Comparison of ENCODE assay signal across 32 cellular contexts in genomic region chr10:49465717-49466116, GRCh38.
"Had no signal": no experiment of that assay in that cellular context is flagged by ENCODE, and none has a peak within 500 bp of the region (broad histone marks: within the 10 kb centered on the region; RNA-seq: fewer than 3 reads in every experiment).

No MANE protein-coding gene starts in this region.

- H3K27ac Mint-ChIP-seq: activated CD4-positive, alpha-beta T cell treated with anti-CD3 and anti-CD28 coated beads for 36 hours; activated CD4-positive, alpha-beta T cell treated with anti-CD3 and anti-CD28 coated beads, Interleukin-2, amount 10 ng/mL, durations not matched to agents 7 days and 5 days; activated CD8-positive, alpha-beta T cell treated with anti-CD3 and anti-CD28 coated beads, Interleukin-2, amount 10 ng/mL, durations not matched to agents 7 days and 5 days; activated naive CD4-positive, alpha-beta T cell treated with anti-CD3 and anti-CD28 coated beads, Interleukin-2, amount 10 ng/mL, durations not matched to agents 7 days and 5 days; activated naive CD8-positive, alpha-beta T cell; activated naive CD8-positive, alpha-beta T cell treated with anti-CD3 and anti-CD28 coated beads, Interleukin-2, amount 50 U/mL, for 24 hours; activated T-cell treated with anti-CD3 and anti-CD28 coated beads, Interleukin-2, amount 50 U/mL, for 24 hours; activated T-helper 1 cell treated with anti-CD3 and anti-CD28 coated beads, Interleukin-12 subunit alpha, Interleukin-12 subunit beta, Interleukin-2, Interleukin-4 antibody, amounts not matched to agents 30 ng/mL and 10 ng/mL and 1 ng/mL, durations not matched to agents 14 hours and 24 hours and 36 hours; brain; T-helper 1 cell treated with Interleukin-12 subunit alpha and Interleukin-12 subunit beta and Interleukin-4 antibody, amounts not matched to agents 30 μg/mL and 1 μg/mL, for 36 hours; T-helper 2 cell treated with Interferon-gamma antibody and Interleukin-4, amounts not matched to agents 5 μg/mL and 100 μg/mL, for 36 hours had no signal

- H3K4me1 Mint-ChIP-seq: activated CD4-positive, alpha-beta T cell treated with anti-CD3 and anti-CD28 coated beads for 36 hours; activated CD4-positive, alpha-beta T cell treated with anti-CD3 and anti-CD28 coated beads, Interleukin-2, amount 10 ng/mL, durations not matched to agents 7 days and 5 days; activated naive CD4-positive, alpha-beta T cell treated with anti-CD3 and anti-CD28 coated beads, Interleukin-2, amount 10 ng/mL, durations not matched to agents 7 days and 5 days; activated naive CD8-positive, alpha-beta T cell treated with anti-CD3 and anti-CD28 coated beads, Interleukin-2, amount 50 U/mL, for 24 hours; brain had no signal

- H3K27me3 ChIP-seq: MG63, SJCRH30 had no signal

- H3K27me3 Mint-ChIP-seq: activated CD4-positive, alpha-beta T cell treated with anti-CD3 and anti-CD28 coated beads for 36 hours; activated CD4-positive, alpha-beta T cell treated with anti-CD3 and anti-CD28 coated beads, Interleukin-2, amount 10 ng/mL, durations not matched to agents 7 days and 5 days; activated naive CD4-positive, alpha-beta T cell treated with anti-CD3 and anti-CD28 coated beads, Interleukin-2, amount 10 ng/mL, durations not matched to agents 7 days and 5 days; activated naive CD8-positive, alpha-beta T cell; activated naive CD8-positive, alpha-beta T cell treated with anti-CD3 and anti-CD28 coated beads, Interleukin-2, amount 50 U/mL, for 24 hours; activated T-cell treated with anti-CD3 and anti-CD28 coated beads, Interleukin-2, amount 50 U/mL, for 24 hours had no signal

- H3K4me3 Mint-ChIP-seq: activated CD4-positive, alpha-beta T cell treated with anti-CD3 and anti-CD28 coated beads for 36 hours; activated CD4-positive, alpha-beta T cell treated with anti-CD3 and anti-CD28 coated beads, Interleukin-2, amount 10 ng/mL, durations not matched to agents 7 days and 5 days; activated CD8-positive, alpha-beta T cell treated with anti-CD3 and anti-CD28 coated beads, Interleukin-2, amount 10 ng/mL, durations not matched to agents 7 days and 5 days; activated naive CD4-positive, alpha-beta T cell treated with anti-CD3 and anti-CD28 coated beads, Interleukin-2, amount 10 ng/mL, durations not matched to agents 7 days and 5 days; activated naive CD8-positive, alpha-beta T cell; activated naive CD8-positive, alpha-beta T cell treated with anti-CD3 and anti-CD28 coated beads, Interleukin-2, amount 50 U/mL, for 24 hours; activated T-cell treated with anti-CD3 and anti-CD28 coated beads, Interleukin-2, amount 50 U/mL, for 24 hours; activated T-helper 1 cell treated with anti-CD3 and anti-CD28 coated beads, Interleukin-12 subunit alpha, Interleukin-12 subunit beta, Interleukin-2, Interleukin-4 antibody, amounts not matched to agents 30 ng/mL and 10 ng/mL and 1 ng/mL, durations not matched to agents 14 hours and 24 hours and 36 hours; brain; T-helper 1 cell treated with Interleukin-12 subunit alpha and Interleukin-12 subunit beta and Interleukin-4 antibody, amounts not matched to agents 30 μg/mL and 1 μg/mL, for 36 hours; T-helper 2 cell treated with Interferon-gamma antibody and Interleukin-4, amounts not matched to agents 5 μg/mL and 100 μg/mL, for 36 hours had no signal

- DNase-seq: activated CD4-positive, alpha-beta T cell treated with anti-CD3 and anti-CD28 coated beads for 36 hours; activated CD4-positive, alpha-beta T cell treated with anti-CD3 and anti-CD28 coated beads, Interleukin-2, amount 10 ng/mL, durations not matched to agents 7 days and 5 days; activated CD4-positive, alpha-beta T cell treated with anti-CD3 and anti-CD28 coated beads, Interleukin-2, amount 50 U/mL, for 48 hours; activated CD8-positive, alpha-beta T cell treated with anti-CD3 and anti-CD28 coated beads, Interleukin-2, amount 10 ng/mL, durations not matched to agents 7 days and 5 days; activated naive CD4-positive, alpha-beta T cell treated with anti-CD3 and anti-CD28 coated beads, Interleukin-2, amount 10 ng/mL, durations not matched to agents 7 days and 5 days; activated naive CD8-positive, alpha-beta T cell treated with anti-CD3 and anti-CD28 coated beads, Interleukin-2, amount 50 U/mL, for 24 hours; activated T-cell treated with anti-CD3 and anti-CD28 coated beads, Interleukin-2, amount 50 U/mL, for 24 hours; anterior cingulate cortex; caudate nucleus; cerebellar nuclear complex; Kasumi-1; KG1; MG63; NCI-H1048; NCI-H1105 treated with DMSO at 0.1 percent for 48 hours; NCI-H1436; NCI-H1694; NCI-H1930; NCI-H2081 treated with DMSO at 0.1 percent for 48 hours; NCI-H345; NCI-H510A; NCI-H526; NCI-H748 treated with DMSO at 0.1 percent for 48 hours; OCI-M1; Right ventricle myocardium superior; SJCRH30 had no signal

- H3K4me1 ChIP-seq: SJCRH30 had no signal

- H3K27ac ChIP-seq: SJCRH30, SK-N-MC had no signal

- H3K36me3 ChIP-seq: SJCRH30 had no signal

- H3K4me3 ChIP-seq: MG63, SJCRH30, SK-N-MC had no signal

- H3K9me3 ChIP-seq: MG63, SJCRH30 had no signal
